In genomic region chr13:35957996-35958395, GRCh38 we compare ENCODE assay signal across 22 cellular contexts.
DNase-seq lines count a peak whose midpoint lies in the region; ATAC-seq and TF ChIP-seq lines count a peak whose summit lies in the region.
"Had no signal": no experiment of that assay in that cellular context is flagged by ENCODE, and none has a peak within 500 bp of the region (broad histone marks: within the 10 kb centered on the region; RNA-seq: fewer than 3 reads in every experiment).

No MANE protein-coding gene starts in this region.

- DNase-seq in activated naive CD8-positive, alpha-beta T cell treated with anti-CD3 and anti-CD28 coated beads, Interleukin-2, amount 10 ng/mL, durations not matched to agents 7 days and 5 days: no peak
- DNase-seq in activated naive CD8-positive, alpha-beta T cell treated with anti-CD3 and anti-CD28 coated beads for 36 hours: no peak
- DNase-seq in foreskin keratinocyte: no peak
- DNase-seq in psoas muscle: no peak
- no peak for DNase-seq in vagina (ENCODE audit: extremely low spot score in 2 of 2)
- no peak for DNase-seq in NCI-H748 (lab: John Stamatoyannopoulos, UW; ENCODE audit: unreplicated experiment)
- DNase-seq in activated naive CD4-positive, alpha-beta T cell treated with Interleukin-2 at 50 U/mL for 16 hours: no peak
- DNase-seq: activated naive CD4-positive, alpha-beta T cell treated with anti-CD3 and anti-CD28 coated beads for 36 hours; GDM1; kidney; mesenchymal stem cell; NCI-H1694; stimulated activated CD8-positive, alpha-beta memory T cell treated with anti-CD3 and anti-CD28 coated beads, Interleukin-4, amount 100 ng/mL, for 48 hours; transverse colon had no signal

- peak; percentile 26 for ATAC-seq in activated naive CD8-positive, alpha-beta T cell treated with anti-CD3 and anti-CD28 coated beads, Interleukin-2, amount 10 ng/mL, durations not matched to agents 7 days and 5 days (ENCODE audit: low read depth)
- ATAC-seq in foreskin keratinocyte (peak; percentile 18), psoas muscle (peak in 3 of 4 donors; percentile 11 to 35 (median 30)), HG02798 (IDR thresholded peaks at IDR 0.05; ENCODE audit: poor library complexity, unreplicated experiment) (no peak)
- ATAC-seq: HCT116 had no signal

- 93 to 100% (median 99%) methylated on average over 2 of the region's 2 CpGs for WGBS in psoas muscle, 3 donors

- no peak overlapping the region for H3K4me3 Mint-ChIP-seq in activated naive CD8-positive, alpha-beta T cell treated with anti-CD3 and anti-CD28 coated beads, Interleukin-2, amount 10 ng/mL, durations not matched to agents 7 days and 5 days
- H3K4me3 Mint-ChIP-seq in activated naive CD8-positive, alpha-beta T cell treated with anti-CD3 and anti-CD28 coated beads for 36 hours: no peak overlapping the region
- H3K4me3 Mint-ChIP-seq: activated naive CD4-positive, alpha-beta T cell treated with anti-CD3 and anti-CD28 coated beads for 36 hours; IgD-negative memory B cell; nephron had no signal

- no peaks in the 10 kb centered on the region for H3K4me1 Mint-ChIP-seq in activated naive CD8-positive, alpha-beta T cell treated with anti-CD3 and anti-CD28 coated beads, Interleukin-2, amount 10 ng/mL, durations not matched to agents 7 days and 5 days
- H3K4me1 Mint-ChIP-seq in activated naive CD8-positive, alpha-beta T cell treated with anti-CD3 and anti-CD28 coated beads for 36 hours: no peaks in the 10 kb centered on the region
- H3K4me1 Mint-ChIP-seq: IgD-negative memory B cell had no signal

- no peak overlapping the region for H3K4me3 ChIP-seq in psoas muscle
- no peak overlapping the region for H3K4me3 ChIP-seq in vagina
- H3K4me3 ChIP-seq: coronary artery, SJSA1, transverse colon had no signal

- no peaks in the 10 kb centered on the region for H3K36me3 ChIP-seq in psoas muscle (ENCODE audit: insufficient read depth in 1 of 2, low read depth in 1 of 2)
- no peaks in the 10 kb centered on the region for H3K36me3 ChIP-seq in vagina
- H3K36me3 ChIP-seq: SJSA1, transverse colon had no signal

- POLR2A ChIA-PET in activated naive CD8-positive, alpha-beta T cell treated with anti-CD3 and anti-CD28 coated beads, Interleukin-2, amount 10 ng/mL, durations not matched to agents 7 days and 5 days (lab: Charles Lee): no interaction called here

- intact Hi-C loops in psoas muscle (cut with DNase I): loop anchor here in 1 of 2 donors (10.0 kb wide), 1 partner anchor 753 kb away; no protein-coding TSS in a partner anchor
- intact Hi-C loops in vagina (cut with DNase I): loop anchor here (10.0 kb wide), 2 partner anchors 143 to 233 kb away; no protein-coding TSS in a partner anchor

- H3K9me3 Mint-ChIP-seq in activated naive CD8-positive, alpha-beta T cell treated with anti-CD3 and anti-CD28 coated beads, Interleukin-2, amount 10 ng/mL, durations not matched to agents 7 days and 5 days: peaks cover 2% of the 10 kb centered on the region
- H3K9me3 Mint-ChIP-seq in activated naive CD8-positive, alpha-beta T cell treated with anti-CD3 and anti-CD28 coated beads for 36 hours: no peaks in the 10 kb centered on the region
- H3K9me3 Mint-ChIP-seq: activated naive CD4-positive, alpha-beta T cell treated with anti-CD3 and anti-CD28 coated beads for 36 hours had no signal

- TF ChIP-seq POLR2A in vagina (IDR thresholded peaks at IDR 0.05): no peak

- H3K27me3 Mint-ChIP-seq in activated naive CD8-positive, alpha-beta T cell treated with anti-CD3 and anti-CD28 coated beads, Interleukin-2, amount 10 ng/mL, durations not matched to agents 7 days and 5 days: no peaks in the 10 kb centered on the region
- no peaks in the 10 kb centered on the region for H3K27me3 Mint-ChIP-seq in activated naive CD8-positive, alpha-beta T cell treated with anti-CD3 and anti-CD28 coated beads for 36 hours
- H3K27me3 Mint-ChIP-seq: IgD-negative memory B cell had no signal

- H3K27ac ChIP-seq in foreskin keratinocyte (no peak overlapping the region), psoas muscle (no peak overlapping the region), vagina (peak overlapping the region; percentile 60)
- H3K27ac ChIP-seq: HL-60, VCaP had no signal

- H3K27me3 ChIP-seq in foreskin keratinocyte: no peaks in the 10 kb centered on the region
- H3K27me3 ChIP-seq in psoas muscle (ENCODE audit: insufficient read depth in 3 of 3, low read length in 2 of 3): no peaks in the 10 kb centered on the region
- no peaks in the 10 kb centered on the region for H3K27me3 ChIP-seq in vagina
- H3K27me3 ChIP-seq: SJSA1, transverse colon had no signal

- no peak overlapping the region for H3K27ac Mint-ChIP-seq in activated naive CD8-positive, alpha-beta T cell treated with anti-CD3 and anti-CD28 coated beads, Interleukin-2, amount 10 ng/mL, durations not matched to agents 7 days and 5 days
- H3K27ac Mint-ChIP-seq in activated naive CD8-positive, alpha-beta T cell treated with anti-CD3 and anti-CD28 coated beads for 36 hours: no peak overlapping the region
- H3K27ac Mint-ChIP-seq: activated naive CD4-positive, alpha-beta T cell treated with anti-CD3 and anti-CD28 coated beads for 36 hours; IgD-negative memory B cell had no signal

- H3K36me3 Mint-ChIP-seq in activated naive CD8-positive, alpha-beta T cell treated with anti-CD3 and anti-CD28 coated beads, Interleukin-2, amount 10 ng/mL, durations not matched to agents 7 days and 5 days: no peaks in the 10 kb centered on the region
- H3K36me3 Mint-ChIP-seq in activated naive CD8-positive, alpha-beta T cell treated with anti-CD3 and anti-CD28 coated beads for 36 hours: no peaks in the 10 kb centered on the region
- H3K36me3 Mint-ChIP-seq: IgD-negative memory B cell had no signal

- no peaks in the 10 kb centered on the region for H3K9me3 ChIP-seq in psoas muscle
- no peaks in the 10 kb centered on the region for H3K9me3 ChIP-seq in vagina
- H3K9me3 ChIP-seq: SJSA1, transverse colon had no signal

- H3K4me1 ChIP-seq in foreskin keratinocyte (no peaks in the 10 kb centered on the region), psoas muscle (peaks cover 12% of the 10 kb centered on the region), vagina (peaks cover 7% of the 10 kb centered on the region)

- no peak for TF ChIP-seq CTCF in foreskin keratinocyte (conservative IDR thresholded peaks at IDR 0.05)
- TF ChIP-seq CTCF in psoas muscle (IDR thresholded peaks at IDR 0.05): no peak
- no peak for TF ChIP-seq CTCF in vagina (IDR thresholded peaks at IDR 0.05)
